ENCODE assay signal across 2 cellular contexts in genomic region chr2:142866426-142866825, GRCh38.
A peak's percentile ranks its signal among the peaks of the same experiment; 100 is the strongest.
TF ChIP-seq lines count a peak whose summit lies in the region.

No MANE protein-coding gene starts in this region.

TF ChIP-seq in liver, 16 proteins besides CTCF, POLR2A, EP300 and RAD21:
- TF ChIP-seq HNF4A (conservative IDR thresholded peaks at IDR 0.05) (peak in 1 of 2 donors; percentile 31), GABPA (IDR thresholded peaks at IDR 0.05 in 1 of 2, conservative IDR thresholded peaks at IDR 0.05 in 1 of 2) (no peak), YY1 (IDR thresholded peaks at IDR 0.05) (no peak)

TF ChIP-seq in HepG2, 621 proteins besides CTCF, POLR2A, EP300 and RAD21:
- no peak for TF ChIP-seq RARG (CRISPR knock-in tag; IDR thresholded peaks at IDR 0.05; ENCODE audit: low read depth)
- no peak for TF ChIP-seq CENPX (CRISPR knock-in tag; IDR thresholded peaks at IDR 0.05)
- TF ChIP-seq MTERF4 (CRISPR knock-in tag; IDR thresholded peaks at IDR 0.05): no peak
- no peak for TF ChIP-seq E2F5 (CRISPR knock-in tag; conservative IDR thresholded peaks at IDR 0.05)
- TF ChIP-seq CBX5 (CRISPR knock-in tag; IDR thresholded peaks at IDR 0.05; ENCODE audit: borderline replicate concordance): no peak
